30 cellular contexts compared by ENCODE assay signal in genomic region chr11:9817191-9817590, GRCh38.
"Had no signal": no experiment of that assay in that cellular context is flagged by ENCODE, and none has a peak within 500 bp of the region (broad histone marks: within the 10 kb centered on the region; RNA-seq: fewer than 3 reads in every experiment).

No MANE protein-coding gene starts in this region.

- H2AFZ ChIP-seq: hepatocyte, parathyroid adenoma had no signal

- H3K27ac Mint-ChIP-seq: mesothelial cell of epicardium; natural killer cell treated with Interleukin-12 subunit alpha and Interleukin-12 subunit beta and Interleukin-15 and Interleukin-18, amount 100 ng/mL, for 72 hours; progenitor cell of endocrine pancreas; stimulated activated naive CD8-positive, alpha-beta T cell treated with anti-CD3 and anti-CD28 coated beads, Interleukin-15, amount 100 ng/mL, for 72 hours had no signal

- H3K4me2 ChIP-seq: hepatocyte had no signal

- H3K4me3 Mint-ChIP-seq: mesothelial cell of epicardium; naive B cell; natural killer cell treated with Interleukin-12 subunit alpha and Interleukin-12 subunit beta and Interleukin-15 and Interleukin-18, amount 100 ng/mL, for 72 hours; neural crest cell; stimulated activated naive CD8-positive, alpha-beta T cell treated with anti-CD3 and anti-CD28 coated beads, Interleukin-15, amount 100 ng/mL, for 72 hours had no signal

- H3K27me3 ChIP-seq: esophagus muscularis mucosa, foreskin keratinocyte, gastroesophageal sphincter, heart left ventricle, hepatocyte, left lung, neutrophil, right lobe of liver, suprapubic skin, transverse colon, upper lobe of right lung, uterus had no signal

- H3K9ac ChIP-seq: parathyroid adenoma had no signal

- H3K79me2 ChIP-seq: hepatocyte, parathyroid adenoma had no signal

- DNase-seq: dermis blood vessel endothelial cell; effector memory CD4-positive, alpha-beta T cell; foreskin keratinocyte; heart left ventricle; left cardiac atrium; left lung; mesenchymal stem cell; mucosa of descending colon; naive B cell; right lobe of liver; small intestine; stimulated activated CD4-positive, alpha-beta T cell treated with anti-CD3 and anti-CD28 coated beads, Interleukin-1b, Interleukin-23, amount 100 ng/mL, for 48 hours; stimulated activated CD4-positive, alpha-beta T cell treated with anti-CD3 and anti-CD28 coated beads, Interleukin-4, amount 100 ng/mL, for 1 hour; stimulated activated CD8-positive, alpha-beta memory T cell treated with anti-CD3 and anti-CD28 coated beads, Interleukin-4, amount 100 ng/mL, for 48 hours; stimulated activated naive CD4-positive, alpha-beta T cell; stimulated activated naive CD8-positive, alpha-beta T cell treated with anti-CD3 and anti-CD28 coated beads, Interleukin-15, amount 100 ng/mL, for 72 hours; transverse colon; upper lobe of right lung; uterus had no signal

- H3K4me1 ChIP-seq: left lung, parathyroid adenoma, right lobe of liver, transverse colon, uterus had no signal

- ATAC-seq: foreskin keratinocyte; gastroesophageal sphincter; heart left ventricle; left cardiac atrium; left lung; mucosa of descending colon; natural killer cell treated with Interleukin-12 subunit alpha and Interleukin-12 subunit beta and Interleukin-15 and Interleukin-18, amount 100 ng/mL, for 72 hours; right lobe of liver; stimulated activated naive CD8-positive, alpha-beta T cell treated with anti-CD3 and anti-CD28 coated beads, Interleukin-15, amount 100 ng/mL, for 72 hours; upper lobe of right lung had no signal

- H3K4me1 Mint-ChIP-seq: naive B cell; neural crest cell; stimulated activated naive CD8-positive, alpha-beta T cell treated with anti-CD3 and anti-CD28 coated beads, Interleukin-15, amount 100 ng/mL, for 72 hours had no signal

- H3K36me3 ChIP-seq: uterus had no signal

- H3K27ac ChIP-seq: coronary artery, esophagus muscularis mucosa, foreskin keratinocyte, gastroesophageal sphincter, heart left ventricle, hepatocyte, left lung, neutrophil, parathyroid adenoma, right lobe of liver, suprapubic skin, transverse colon, upper lobe of right lung, uterus had no signal

- H3K4me3 ChIP-seq: coronary artery, esophagus muscularis mucosa, gastroesophageal sphincter, heart left ventricle, hepatocyte, left lung, mucosa of descending colon, right lobe of liver, suprapubic skin, transverse colon, upper lobe of right lung, uterus had no signal

- H3K9me3 Mint-ChIP-seq: mesothelial cell of epicardium; naive B cell; natural killer cell treated with Interleukin-12 subunit alpha and Interleukin-12 subunit beta and Interleukin-15 and Interleukin-18, amount 100 ng/mL, for 72 hours; neural crest cell; stimulated activated naive CD8-positive, alpha-beta T cell treated with anti-CD3 and anti-CD28 coated beads, Interleukin-15, amount 100 ng/mL, for 72 hours had no signal

- H3K27me3 Mint-ChIP-seq: naive B cell; natural killer cell treated with Interleukin-12 subunit alpha and Interleukin-12 subunit beta and Interleukin-15 and Interleukin-18, amount 100 ng/mL, for 72 hours; progenitor cell of endocrine pancreas; stimulated activated naive CD8-positive, alpha-beta T cell treated with anti-CD3 and anti-CD28 coated beads, Interleukin-15, amount 100 ng/mL, for 72 hours had no signal

- H3K36me3 Mint-ChIP-seq: natural killer cell treated with Interleukin-12 subunit alpha and Interleukin-12 subunit beta and Interleukin-15 and Interleukin-18, amount 100 ng/mL, for 72 hours had no signal

- H3K9me3 ChIP-seq: esophagus muscularis mucosa, gastroesophageal sphincter, heart left ventricle, left lung, mucosa of descending colon, neutrophil, right lobe of liver, suprapubic skin, transverse colon, upper lobe of right lung, uterus had no signal
